8 cellular contexts compared by ENCODE assay signal in the genomic region with DNA sequence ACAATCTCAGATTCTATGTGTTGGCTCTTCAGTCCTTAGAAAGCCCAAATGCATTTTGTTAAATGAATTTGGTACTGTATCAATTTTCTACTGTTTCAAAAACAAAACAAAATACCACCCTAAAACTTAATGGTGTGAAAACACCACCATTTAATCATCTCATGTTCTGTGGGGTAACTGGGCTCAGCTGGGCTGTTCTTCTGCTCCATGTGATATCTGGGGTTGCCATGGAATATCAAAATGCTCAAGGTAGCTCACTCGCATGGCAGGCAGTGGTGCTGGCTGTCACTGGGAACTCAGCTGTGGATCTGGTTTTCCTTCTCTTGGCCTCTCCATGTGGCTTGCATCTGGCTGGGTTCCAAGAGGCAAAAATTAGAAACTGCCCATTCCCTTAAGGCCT.
"Had no signal": no experiment of that assay in that cellular context is flagged by ENCODE, and none has a peak within 500 bp of the region (broad histone marks: within the 10 kb centered on the region; RNA-seq: fewer than 3 reads in every experiment).

No MANE protein-coding gene starts in this region.

- H3K27me3 Mint-ChIP-seq: IgD-negative memory B cell had no signal

- DNase-seq: IMR-90, KBM-7, KG1 had no signal

- ATAC-seq: K562 had no signal

- H3K9ac ChIP-seq: KMS-11 had no signal

- H3K36me3 Mint-ChIP-seq: IgD-negative memory B cell had no signal

- H3K4me3 ChIP-seq: K562 had no signal

- FAIRE-seq: HTR-8/SVneo, K562 had no signal

- H3K4me2 ChIP-seq: KMS-11 had no signal

- H3K27ac ChIP-seq: HL-60, KMS-11 had no signal

- H3K4me1 Mint-ChIP-seq: IgD-negative memory B cell had no signal

- H3K4me3 Mint-ChIP-seq: IgD-negative memory B cell had no signal

- H3K27ac Mint-ChIP-seq: IgD-negative memory B cell had no signal
